In the genomic region with DNA sequence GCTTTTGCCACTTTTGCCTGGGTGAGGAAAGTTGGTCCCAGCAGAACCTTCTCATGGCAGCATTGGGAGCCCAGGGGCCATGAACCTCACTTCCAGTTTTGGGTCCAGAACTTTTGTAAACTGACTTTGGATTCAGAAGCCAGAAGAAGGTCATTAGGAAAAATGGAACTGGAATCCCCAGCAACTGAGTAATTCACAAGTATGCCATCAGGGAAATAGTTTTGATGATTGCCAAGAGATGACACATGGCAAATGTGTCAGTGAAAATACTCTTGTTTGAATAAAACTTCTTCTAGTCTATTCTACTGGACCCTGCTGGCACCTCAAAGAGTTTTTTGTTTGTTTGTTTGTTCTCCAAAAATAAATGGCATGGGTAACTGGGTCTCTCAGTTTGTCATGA, we compare ENCODE assay signal across 16 cellular contexts.
A peak's percentile ranks its signal among the peaks of the same experiment; 100 is the strongest.
DNase-seq lines count a peak whose midpoint lies in the region; ATAC-seq and TF ChIP-seq lines count a peak whose summit lies in the region.
"Had no signal": no experiment of that assay in that cellular context is flagged by ENCODE, and none has a peak within 500 bp of the region (broad histone marks: within the 10 kb centered on the region; RNA-seq: fewer than 3 reads in every experiment).

No MANE protein-coding gene starts in this region.

- no peak overlapping the region for H3K27ac ChIP-seq in testis

- H3K4me3 Mint-ChIP-seq in WTC11, result no peak overlapping the region
- H3K4me3 Mint-ChIP-seq: CD8-positive, alpha-beta memory T cell had no signal

- H3K4me1 ChIP-seq in testis, result no peaks in the 10 kb centered on the region

- POLR2A ChIA-PET in WTC11 (lab: Charles Lee), result no interaction called here

- H3K27ac Mint-ChIP-seq in WTC11, result no peak overlapping the region
- H3K27ac Mint-ChIP-seq: CD8-positive, alpha-beta memory T cell had no signal

- CTCF ChIA-PET in WTC11 (lab: Charles Lee), result no interaction called here

- no peaks in the 10 kb centered on the region for H3K27me3 ChIP-seq in testis

- TF ChIP-seq CTCF in fibroblast of mammary gland (conservative IDR thresholded peaks at IDR 0.05; ENCODE audit: control insufficient read depth, insufficient read depth, low read depth, low read length), result no peak
- no peak for TF ChIP-seq CTCF in testis (IDR thresholded peaks at IDR 0.05)
- no peak for TF ChIP-seq CTCF in WTC11 (IDR thresholded peaks at IDR 0.05)

- no peaks in the 10 kb centered on the region for H3K9me3 ChIP-seq in testis

- no peaks in the 10 kb centered on the region for H3K36me3 ChIP-seq in testis (ENCODE audit: low read depth, missing control alignments)

- DNase-seq in AG08395 (ENCODE audit: low spot score) (peak; percentile 68), EL (peak; percentile 12), RPMI7951 (ENCODE audit: low read depth) (peak; percentile 32), fibroblast of mammary gland (ENCODE audit: low read depth) (peak; percentile 62), testis (no peak), ureter (ENCODE audit: low spot score) (no peak), WTC11 (ENCODE audit: low spot score) (no peak), RPMI8226 (no peak)
- DNase-seq: C1 segment of cervical spinal cord; CD8-positive, alpha-beta memory T cell; NCI-H1105; NCI-H187; NCI-H2107; NCI-H82; OCI-M1 had no signal

- ATAC-seq in WTC11, result no peak
- ATAC-seq: K562 had no signal

- H3K36me3 Mint-ChIP-seq in WTC11, result peaks cover 14% of the 10 kb centered on the region
- H3K36me3 Mint-ChIP-seq: CD8-positive, alpha-beta memory T cell had no signal

- H3K4me3 ChIP-seq in fibroblast of mammary gland (ENCODE audit: control insufficient read depth, low read depth, low read length), result no peak overlapping the region
- no peak overlapping the region for H3K4me3 ChIP-seq in testis
- H3K4me3 ChIP-seq: K562 had no signal

- intact Hi-C loops in testis (cut with DNase I; ENCODE audit: low total_unique reads), result no loop called here

- no peaks in the 10 kb centered on the region; the same call in 1 of the 2 replicates for H3K27me3 Mint-ChIP-seq in WTC11 (ENCODE audit: low read depth)
- H3K27me3 Mint-ChIP-seq: CD8-positive, alpha-beta memory T cell had no signal

- no peak for TF ChIP-seq POLR2A in testis (IDR thresholded peaks at IDR 0.05)

- H3K4me1 Mint-ChIP-seq in WTC11, result peaks cover 16% of the 10 kb centered on the region

- peaks cover 15% of the 10 kb centered on the region for H3K9me3 Mint-ChIP-seq in WTC11
- H3K9me3 Mint-ChIP-seq: CD8-positive, alpha-beta memory T cell had no signal

TF ChIP-seq in WTC11, 78 proteins besides CTCF, POLR2A, EP300 and RAD21:
- TF ChIP-seq ZNF317 (CRISPR knock-in tag; IDR thresholded peaks at IDR 0.05; ENCODE audit: borderline replicate concordance, low read depth) (no peak), CREB1 (CRISPR knock-in tag; IDR thresholded peaks at IDR 0.05) (no peak), FOXK1 (CRISPR knock-in tag; IDR thresholded peaks at IDR 0.05) (no peak), HMGA2 (CRISPR knock-in tag; IDR thresholded peaks at IDR 0.05) (no peak), ZNF263 (CRISPR knock-in tag; IDR thresholded peaks at IDR 0.05; ENCODE audit: low read depth) (no peak)
- TF ChIP-seq, protein P1, sequence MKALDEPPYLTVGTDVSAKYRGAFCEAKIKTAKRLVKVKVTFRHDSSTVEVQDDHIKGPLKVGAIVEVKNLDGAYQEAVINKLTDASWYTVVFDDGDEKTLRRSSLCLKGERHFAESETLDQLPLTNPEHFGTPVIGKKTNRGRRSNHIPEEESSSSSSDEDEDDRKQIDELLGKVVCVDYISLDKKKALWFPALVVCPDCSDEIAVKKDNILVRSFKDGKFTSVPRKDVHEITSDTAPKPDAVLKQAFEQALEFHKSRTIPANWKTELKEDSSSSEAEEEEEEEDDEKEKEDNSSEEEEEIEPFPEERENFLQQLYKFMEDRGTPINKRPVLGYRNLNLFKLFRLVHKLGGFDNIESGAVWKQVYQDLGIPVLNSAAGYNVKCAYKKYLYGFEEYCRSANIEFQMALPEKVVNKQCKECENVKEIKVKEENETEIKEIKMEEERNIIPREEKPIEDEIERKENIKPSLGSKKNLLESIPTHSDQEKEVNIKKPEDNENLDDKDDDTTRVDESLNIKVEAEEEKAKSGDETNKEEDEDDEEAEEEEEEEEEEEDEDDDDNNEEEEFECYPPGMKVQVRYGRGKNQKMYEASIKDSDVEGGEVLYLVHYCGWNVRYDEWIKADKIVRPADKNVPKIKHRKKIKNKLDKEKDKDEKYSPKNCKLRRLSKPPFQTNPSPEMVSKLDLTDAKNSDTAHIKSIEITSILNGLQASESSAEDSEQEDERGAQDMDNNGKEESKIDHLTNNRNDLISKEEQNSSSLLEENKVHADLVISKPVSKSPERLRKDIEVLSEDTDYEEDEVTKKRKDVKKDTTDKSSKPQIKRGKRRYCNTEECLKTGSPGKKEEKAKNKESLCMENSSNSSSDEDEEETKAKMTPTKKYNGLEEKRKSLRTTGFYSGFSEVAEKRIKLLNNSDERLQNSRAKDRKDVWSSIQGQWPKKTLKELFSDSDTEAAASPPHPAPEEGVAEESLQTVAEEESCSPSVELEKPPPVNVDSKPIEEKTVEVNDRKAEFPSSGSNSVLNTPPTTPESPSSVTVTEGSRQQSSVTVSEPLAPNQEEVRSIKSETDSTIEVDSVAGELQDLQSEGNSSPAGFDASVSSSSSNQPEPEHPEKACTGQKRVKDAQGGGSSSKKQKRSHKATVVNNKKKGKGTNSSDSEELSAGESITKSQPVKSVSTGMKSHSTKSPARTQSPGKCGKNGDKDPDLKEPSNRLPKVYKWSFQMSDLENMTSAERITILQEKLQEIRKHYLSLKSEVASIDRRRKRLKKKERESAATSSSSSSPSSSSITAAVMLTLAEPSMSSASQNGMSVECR (CRISPR knock-in tag; IDR thresholded peaks at IDR 0.05; ENCODE audit: borderline replicate concordance), result no peak
TF ChIP-seq in WTC11: peak in this region for 0.

Comparison
In these comparisons a context has a peak if more than half of its experiments do, and no peak if none do; other contexts are left out.
1. DNase-seq: peak in AG08395 (single experiment), EL (single experiment), RPMI7951 (single experiment) and fibroblast of mammary gland (single experiment); none in testis (single experiment), ureter (single experiment), WTC11 (single experiment) and RPMI8226 (single experiment).